ENCODE assay signal across 1 cellular context in genomic region chr17:40065041-40065770, GRCh38.
TF ChIP-seq lines count a peak whose summit lies in the region.

No MANE protein-coding gene starts in this region.

TF ChIP-seq in GM23338, 12 proteins besides CTCF, POLR2A, EP300 and RAD21 (continued from another document):
- TF ChIP-seq ZNF462 (CRISPR knock-in tag; IDR thresholded peaks at IDR 0.05) (no peak), ZNF114 (CRISPR knock-in tag; IDR thresholded peaks at IDR 0.05) (no peak), STAT1 (IDR thresholded peaks at IDR 0.05; ENCODE audit: unreplicated experiment) (no peak), EZH2 (IDR thresholded peaks at IDR 0.05; ENCODE audit: low read depth, unreplicated experiment) (no peak), ETS1 (IDR thresholded peaks at IDR 0.05) (no peak), CREB1 (CRISPR knock-in tag; IDR thresholded peaks at IDR 0.05; ENCODE audit: low read depth) (no peak)
